8 cellular contexts compared by ENCODE assay signal in genomic region chr19:38618590-38619360, GRCh38. TPM values are rescaled to one million over a fixed set of nuclear protein-coding genes. Genes with fewer than 3 reads are reported as not detected.
DNase-seq lines count a peak whose midpoint lies in the region; ATAC-seq and FAIRE-seq lines count a peak whose summit lies in the region.

EIF3K (plus strand) TSS chr19:38619188; CDS start chr19:38619269, 81 bp downstream.

- peak; percentile 99 for DNase-seq in AG08396 (ENCODE audit: low spot score)
- DNase-seq in NCI-H460 (ENCODE audit: extremely low read depth, low read depth) = peak; percentile 96
- peak; percentile 99 for DNase-seq in activated CD4-positive, CD25-positive, alpha-beta regulatory T cell treated with anti-CD3 and anti-CD28 coated beads, Interleukin-2, amount 50 U/mL, for 72 hours
- peak; percentile 77 to 89 for DNase-seq in cerebellar nuclear complex (lab: John Stamatoyannopoulos, UW)
- DNase-seq in stimulated activated CD4-positive, alpha-beta T cell treated with anti-CD3 and anti-CD28 coated beads, Interleukin-12 subunit alpha, Interleukin-12 subunit beta, amount 100 ng/mL, for 4 hours = peak; percentile 98

- FAIRE-seq in islet of Langerhans (lab: Jason Lieb, UNC) = peak; percentile 81

- ATAC-seq in GM19025 (IDR thresholded peaks at IDR 0.05; ENCODE audit: low read depth, unreplicated experiment) = peak; percentile 52
- ATAC-seq in HG03354 (IDR thresholded peaks at IDR 0.05; ENCODE audit: poor library complexity, severe bottlenecking, unreplicated experiment) = peak; percentile 57

RNA-seq across cellular contexts. Expression of gene EIF3K, which starts in this region (rescaled TPM):
- total RNA-seq in NCI-H460 (2014; rRNA removed; shearing (Covaris generic)) = 194 and 195 TPM in 2 replicates
- polyA plus RNA-seq in NCI-H460 (2014; cell fraction: nucleus; rRNA removed) = 162 and 177 TPM in 2 replicates

Comparison
In these comparisons a context has a peak if more than half of its experiments do, and no peak if none do; other contexts are left out.
1. Peak in every context shown above with its lines: DNase-seq and ATAC-seq.